9 cellular contexts compared by ENCODE assay signal in the genomic region with DNA sequence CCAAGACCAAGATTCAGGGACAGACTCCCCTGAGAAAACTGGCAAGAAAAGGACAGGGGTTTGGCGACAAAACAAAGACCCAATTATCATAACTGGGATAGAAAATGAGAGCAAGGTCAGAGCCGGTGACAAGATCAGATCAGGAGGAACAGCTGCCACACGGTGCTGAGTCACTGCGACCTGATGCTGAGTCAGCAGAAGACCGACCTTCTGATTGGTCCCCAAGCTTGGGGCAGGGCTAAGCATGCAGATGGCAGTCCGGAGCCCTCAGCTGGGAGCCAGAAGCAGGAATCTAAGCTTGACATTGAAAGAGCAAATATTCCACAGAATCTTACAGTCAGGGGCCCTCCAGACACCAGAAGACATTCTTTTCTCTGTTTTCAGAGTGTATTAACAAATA. TPM values are rescaled to one million over a fixed set of nuclear protein-coding genes. Genes with fewer than 3 reads are reported as not detected.
DNase-seq lines count a peak whose midpoint lies in the region; ATAC-seq and TF ChIP-seq lines count a peak whose summit lies in the region.
"Had no signal": no experiment of that assay in that cellular context is flagged by ENCODE, and none has a peak within 500 bp of the region (broad histone marks: within the 10 kb centered on the region; RNA-seq: fewer than 3 reads in every experiment).

No MANE protein-coding gene starts in this region.

- H3K27me3 ChIP-seq in HL-60 (ENCODE audit: insufficient read depth, poor library complexity, severe bottlenecking) (no peaks in the 10 kb centered on the region), foreskin keratinocyte (no peaks in the 10 kb centered on the region)

- no TSS peak for BruUV-seq in Calu3 (replicated peaks; lab: Mats Ljungman, UMichigan)

- ATAC-seq in GM21381 (IDR thresholded peaks at IDR 0.05; ENCODE audit: unreplicated experiment) (peak; percentile 80), foreskin keratinocyte (peak; percentile 99), HG02763 (IDR thresholded peaks at IDR 0.05; ENCODE audit: unreplicated experiment) (no peak)

- H3K4me3 Mint-ChIP-seq in Calu3 (ENCODE audit: low read depth, unreplicated experiment), result no peak overlapping the region
- peak overlapping the region; percentile 49 for H3K4me3 Mint-ChIP-seq in osteocyte (ENCODE audit: unreplicated experiment)
- H3K4me3 Mint-ChIP-seq: activated B cell treated with CpG ODN at 0.5 μM for 24 hours had no signal

- H3K27ac Mint-ChIP-seq in Calu3 (ENCODE audit: unreplicated experiment) (no peak overlapping the region), osteocyte (ENCODE audit: unreplicated experiment) (peak overlapping the region; percentile 50)
- H3K27ac Mint-ChIP-seq: activated B cell treated with CpG ODN at 0.5 μM for 24 hours had no signal

- CTCF ChIA-PET in Calu3 (lab: Charles Lee), result no interaction called here

- no peak for TF ChIP-seq CTCF in Calu3 (IDR thresholded peaks at IDR 0.05; ENCODE audit: unreplicated experiment)
- TF ChIP-seq CTCF in HL-60 (IDR thresholded peaks at IDR 0.05; ENCODE audit: insufficient read depth, low read length), result no peak
- TF ChIP-seq CTCF in foreskin keratinocyte (conservative IDR thresholded peaks at IDR 0.05), result no peak
- no peak for TF ChIP-seq CTCF in osteocyte (IDR thresholded peaks at IDR 0.05)

- peaks cover 29% of the 10 kb centered on the region for H3K27me3 Mint-ChIP-seq in Calu3 (ENCODE audit: unreplicated experiment)
- H3K27me3 Mint-ChIP-seq in osteocyte (ENCODE audit: unreplicated experiment), result peaks cover 15% of the 10 kb centered on the region

- no peak overlapping the region for H3K4me3 ChIP-seq in HL-60 (replicated peaks; ENCODE audit: insufficient read depth, low read length)

- H3K4me1 Mint-ChIP-seq in Calu3 (ENCODE audit: low read depth, unreplicated experiment) (peaks cover 9% of the 10 kb centered on the region), osteocyte (ENCODE audit: unreplicated experiment) (peaks cover 10% of the 10 kb centered on the region)
- H3K4me1 Mint-ChIP-seq: activated B cell treated with CpG ODN at 0.5 μM for 24 hours had no signal

- H3K4me1 ChIP-seq in foreskin keratinocyte, result peaks cover 17% of the 10 kb centered on the region

- H3K36me3 Mint-ChIP-seq in Calu3 (ENCODE audit: insufficient read depth, unreplicated experiment) (peaks cover 6% of the 10 kb centered on the region), osteocyte (ENCODE audit: unreplicated experiment) (no peaks in the 10 kb centered on the region)

- H3K9me3 Mint-ChIP-seq in Calu3 (ENCODE audit: low read depth, unreplicated experiment) (no peaks in the 10 kb centered on the region), osteocyte (ENCODE audit: unreplicated experiment) (no peaks in the 10 kb centered on the region)

- DNase-seq in Calu3 (peak; percentile 77), HL-60 (ENCODE audit: low read depth in 1 of 2, low spot score in 1 of 2) (peak; percentile 24 to 67), NCI-H526 treated with DMSO at 0.1 percent for 48 hours (lab: John Stamatoyannopoulos, UW) (peak; percentile 52), activated T-cell treated with anti-CD3 and anti-CD28 coated beads for 4 hours (peak; percentile 14), foreskin keratinocyte (peak; percentile 54 to 79), osteocyte (ENCODE audit: extremely low spot score, unreplicated experiment) (no peak)
- DNase-seq: activated B cell treated with CpG ODN at 0.5 μM for 24 hours had no signal

- H3K27ac ChIP-seq in HL-60 (replicated peaks), result no peak overlapping the region
- no peak overlapping the region for H3K27ac ChIP-seq in foreskin keratinocyte

- intact Hi-C loops in Calu3 (cut with micrococcal nuclease; ENCODE audit: unreplicated experiment), result no loop called here

RNA-seq across cellular contexts. Expression of a gene that starts 19.1 kb away (rescaled TPM):
- total RNA-seq in Calu3 (2022), result 0.07 TPM in 1 of 2 replicates, not detected in the other
- total RNA-seq in foreskin keratinocyte, result 1.1 TPM in 2 replicates
- 0.70 and 0.88 TPM in 2 replicates for polyA plus RNA-seq in foreskin keratinocyte
- 13.9 and 16.7 TPM in 2 replicates for total RNA-seq in osteocyte
- total RNA-seq: activated B cell treated with CpG ODN at 0.5 μM for 24 hours had no signal

RNA-seq across cellular contexts. Expression of a gene that starts 28.9 kb away (rescaled TPM):
- total RNA-seq in Calu3 (2022) (39.4 and 42.3 TPM in 2 replicates), foreskin keratinocyte (56.3 and 60.4 TPM in 2 replicates), osteocyte (80.3 and 99.1 TPM in 2 replicates)
- 78.2 and 80.3 TPM in 2 replicates for polyA plus RNA-seq in foreskin keratinocyte
